8 cellular contexts compared by ENCODE assay signal in the genomic region with DNA sequence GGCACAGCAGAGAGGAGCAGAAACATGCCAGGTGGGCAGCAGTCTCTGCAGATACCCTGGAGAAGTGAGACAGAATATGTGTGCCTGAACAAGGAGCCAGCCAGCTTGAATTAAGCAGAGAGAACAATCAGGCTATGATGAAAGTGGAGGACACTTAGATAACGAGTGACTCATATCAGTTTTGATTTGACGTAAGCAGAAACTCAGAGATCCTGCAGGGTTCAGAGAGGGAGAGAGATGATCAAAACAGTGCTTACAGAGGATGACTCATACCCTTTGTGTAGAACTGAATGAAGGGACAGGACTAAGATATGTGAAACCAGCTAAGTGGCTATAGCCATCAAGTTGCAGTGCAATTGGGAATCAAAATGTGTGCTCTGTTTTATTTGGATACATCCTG.
DNase-seq lines count a peak whose midpoint lies in the region; ATAC-seq, FAIRE-seq and TF ChIP-seq lines count a peak whose summit lies in the region.

No MANE protein-coding gene starts in this region.

- H3K9me3 ChIP-seq in astrocyte (ENCODE audit: insufficient read depth, low read depth, low read length), result no peaks in the 10 kb centered on the region

- no peaks in the 10 kb centered on the region for H3K9me3 Mint-ChIP-seq in astrocyte (ENCODE audit: unreplicated experiment)
- no peaks in the 10 kb centered on the region for H3K9me3 Mint-ChIP-seq in glutamatergic neuron (ENCODE audit: unreplicated experiment)

- no peak overlapping the region for H3K27ac Mint-ChIP-seq in astrocyte (ENCODE audit: unreplicated experiment)
- no peak overlapping the region for H3K27ac Mint-ChIP-seq in glutamatergic neuron (ENCODE audit: unreplicated experiment)

- H3K27me3 Mint-ChIP-seq in astrocyte (ENCODE audit: low read depth, unreplicated experiment), result no peaks in the 10 kb centered on the region
- H3K27me3 Mint-ChIP-seq in glutamatergic neuron (ENCODE audit: unreplicated experiment), result no peaks in the 10 kb centered on the region

- no peaks in the 10 kb centered on the region for H3K36me3 Mint-ChIP-seq in astrocyte (ENCODE audit: low read depth, unreplicated experiment)
- H3K36me3 Mint-ChIP-seq in glutamatergic neuron (ENCODE audit: unreplicated experiment), result no peaks in the 10 kb centered on the region

- TF ChIP-seq CTCF in astrocyte (IDR thresholded peaks at IDR 0.05; ENCODE audit: insufficient read depth, low read depth, low read length), result no peak
- TF ChIP-seq CTCF in glutamatergic neuron (IDR thresholded peaks at IDR 0.05; ENCODE audit: partially characterized antibody, unreplicated experiment), result no peak

- peak; percentile 98 for FAIRE-seq in astrocyte (lab: Jason Lieb, UNC)

- H4K20me1 ChIP-seq in astrocyte (ENCODE audit: insufficient read depth, low read length), result no peaks in the 10 kb centered on the region

- no peaks in the 10 kb centered on the region for H3K4me1 ChIP-seq in astrocyte (ENCODE audit: insufficient read depth, low read length)

- no peak overlapping the region for H2AFZ ChIP-seq in astrocyte (ENCODE audit: low read depth, low read length)

- no peaks in the 10 kb centered on the region for H3K79me2 ChIP-seq in astrocyte (ENCODE audit: insufficient read depth, low read length)

- no peak overlapping the region for H3K4me3 Mint-ChIP-seq in astrocyte (ENCODE audit: unreplicated experiment)
- H3K4me3 Mint-ChIP-seq in glutamatergic neuron (ENCODE audit: unreplicated experiment), result no peak overlapping the region

- no peak overlapping the region for H3K27ac ChIP-seq in astrocyte (ENCODE audit: low read depth, low read length)

- H3K36me3 ChIP-seq in astrocyte (ENCODE audit: insufficient read depth, low read length), result no peaks in the 10 kb centered on the region

- H3K4me2 ChIP-seq in astrocyte (ENCODE audit: low read length), result peak overlapping the region; percentile 19

- intact Hi-C loops in sciatic nerve (cut with DNase I), result no loop called here

- ATAC-seq in GM19351 (IDR thresholded peaks at IDR 0.05; ENCODE audit: unreplicated experiment) (peak; percentile 84), HG03575 (IDR thresholded peaks at IDR 0.05; ENCODE audit: extremely low read depth, insufficient number of reproducible peaks, low FRiP score, unreplicated experiment) (peak; percentile 97), sciatic nerve (peak; percentile 15), HG02840 (IDR thresholded peaks at IDR 0.05; ENCODE audit: low FRiP score, unreplicated experiment) (no peak)

- H3K27me3 ChIP-seq in astrocyte (ENCODE audit: insufficient read depth, low read length), result no peaks in the 10 kb centered on the region

- peak; percentile 51 for DNase-seq in AG08396 (ENCODE audit: low spot score)
- peak; percentile 93 for DNase-seq in astrocyte (ENCODE audit: low read depth)
- DNase-seq in sciatic nerve (ENCODE audit: low spot score), result no peak
- no peak for DNase-seq in activated CD4-positive, CD25-positive, alpha-beta regulatory T cell (lab: John Stamatoyannopoulos, UW)
- DNase-seq in glutamatergic neuron, result no peak

- H3K4me3 ChIP-seq in astrocyte (ENCODE audit: insufficient read depth, low read depth, low read length), result no peak overlapping the region

- H3K9ac ChIP-seq in astrocyte (ENCODE audit: low read length), result no peak overlapping the region

- H3K4me1 Mint-ChIP-seq in astrocyte (ENCODE audit: low read depth, unreplicated experiment), result no peaks in the 10 kb centered on the region
- H3K4me1 Mint-ChIP-seq in glutamatergic neuron (ENCODE audit: low read depth, unreplicated experiment), result no peaks in the 10 kb centered on the region

Comparison
In these comparisons a context has a peak if more than half of its experiments do, and no peak if none do; other contexts are left out.
1. DNase-seq: peak in AG08396 (single experiment) and astrocyte (single experiment); none in sciatic nerve (single experiment), activated CD4-positive, CD25-positive, alpha-beta regulatory T cell (0 of 4) and glutamatergic neuron (single experiment).